Comparison of ENCODE assay signal across 8 cellular contexts in the genomic region with DNA sequence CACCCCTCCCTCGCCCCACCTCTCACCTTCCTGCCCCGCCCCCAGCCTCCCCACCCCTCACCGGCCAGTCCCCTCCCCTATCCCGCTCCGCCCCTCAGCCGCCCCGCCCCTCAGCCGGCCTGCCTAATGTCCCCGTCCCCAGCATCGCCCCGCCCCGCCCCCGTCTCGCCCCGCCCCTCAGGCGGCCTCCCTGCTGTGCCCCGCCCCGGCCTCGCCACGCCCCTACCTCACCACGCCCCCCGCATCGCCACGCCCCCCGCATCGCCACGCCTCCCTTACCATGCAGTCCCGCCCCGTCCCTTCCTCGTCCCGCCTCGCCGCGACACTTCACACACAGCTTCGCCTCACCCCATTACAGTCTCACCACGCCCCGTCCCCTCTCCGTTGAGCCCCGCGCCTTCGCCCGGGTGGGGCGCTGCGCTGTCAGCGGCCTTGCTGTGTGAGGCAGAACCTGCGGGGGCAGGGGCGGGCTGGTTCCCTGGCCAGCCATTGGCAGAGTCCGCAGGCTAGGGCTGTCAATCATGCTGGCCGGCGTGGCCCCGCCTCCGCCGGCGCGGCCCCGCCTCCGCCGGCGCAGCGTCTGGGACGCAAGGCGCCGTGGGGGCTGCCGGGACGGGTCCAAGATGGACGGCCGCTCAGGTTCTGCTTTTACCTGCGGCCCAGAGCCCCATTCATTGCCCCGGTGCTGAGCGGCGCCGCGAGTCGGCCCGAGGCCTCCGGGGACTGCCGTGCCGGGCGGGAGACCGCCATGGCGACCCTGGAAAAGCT. TPM values are rescaled to one million over a fixed set of nuclear protein-coding genes. Genes with fewer than 3 reads are reported as not detected.
DNase-seq lines count a peak whose midpoint lies in the region; ATAC-seq and TF ChIP-seq lines count a peak whose summit lies in the region.

Gene HTT (plus strand): TSS at position 604 of the 768 bp plus-strand sequence. CDS start 145 bp downstream, at position 749.
Gene HTT-AS (minus strand): TSS at position 461 of the 768 bp plus-strand sequence.

- ATAC-seq in stimulated activated naive CD8-positive, alpha-beta T cell treated with anti-CD3 and anti-CD28 coated beads, Interleukin-15, amount 100 ng/mL, for 72 hours, result peak; percentile 94

- DNase-seq in G401 (ENCODE audit: low spot score) (peak; percentile 95), HAP-1 (ENCODE audit: low spot score in 2 of 2) (peak; percentile 84 to 98), M059J (ENCODE audit: low read depth) (peak; percentile 87), SHP77 (lab: John Stamatoyannopoulos, UW) (peak; percentile 41 to 71), activated gamma-delta T cell (lab: John Stamatoyannopoulos, UW) (peak; percentile 97), foreskin fibroblast (peak; percentile 89 to 98), neural crest cell (ENCODE audit: low read depth, low spot score) (peak; percentile 95)
- peak; percentile 94 to 96 for DNase-seq in stimulated activated naive CD8-positive, alpha-beta T cell treated with anti-CD3 and anti-CD28 coated beads, Interleukin-15, amount 100 ng/mL, for 72 hours

- H3K36me3 ChIP-seq in HAP-1 (replicated peaks), result no peaks in the 10 kb centered on the region

- peak within 1 kb of the TSS; percentile 99 for H3K27ac Mint-ChIP-seq in neural crest cell (ENCODE audit: unreplicated experiment)
- peak within 1 kb of the TSS; percentile 92 to 97 for H3K27ac Mint-ChIP-seq in stimulated activated naive CD8-positive, alpha-beta T cell treated with anti-CD3 and anti-CD28 coated beads, Interleukin-15, amount 100 ng/mL, for 72 hours

- H3K9me3 ChIP-seq in HAP-1, result no peaks in the 10 kb centered on the region

- peak; percentile 4 for TF ChIP-seq CTCF in foreskin fibroblast (IDR thresholded peaks at IDR 0.05; ENCODE audit: low read depth, low read length)
- TF ChIP-seq CTCF in neural crest cell (conservative IDR thresholded peaks at IDR 0.05), result peak; percentile 23

- peaks cover 27% of the 10 kb centered on the region for H3K4me1 Mint-ChIP-seq in neural crest cell
- H3K4me1 Mint-ChIP-seq in stimulated activated naive CD8-positive, alpha-beta T cell treated with anti-CD3 and anti-CD28 coated beads, Interleukin-15, amount 100 ng/mL, for 72 hours, result peaks cover 30% of the 10 kb centered on the region

- H3K27me3 ChIP-seq in HAP-1 (ENCODE audit: low read depth), result no peaks in the 10 kb centered on the region

- H3K9me3 Mint-ChIP-seq in neural crest cell, result no peaks in the 10 kb centered on the region
- no peaks in the 10 kb centered on the region for H3K9me3 Mint-ChIP-seq in stimulated activated naive CD8-positive, alpha-beta T cell treated with anti-CD3 and anti-CD28 coated beads, Interleukin-15, amount 100 ng/mL, for 72 hours

- in situ Hi-C loops in G401 (cut with HindIII; ENCODE audit: low sequenced_read_pairs) (no loop called here), HAP-1 (cut with MboI; ENCODE audit: low sequenced_read_pairs) (no loop called here)

- H3K4me1 ChIP-seq in HAP-1, result peaks cover 5% of the 10 kb centered on the region

- no peaks in the 10 kb centered on the region for H3K27me3 Mint-ChIP-seq in neural crest cell (ENCODE audit: low read depth)
- H3K27me3 Mint-ChIP-seq in stimulated activated naive CD8-positive, alpha-beta T cell treated with anti-CD3 and anti-CD28 coated beads, Interleukin-15, amount 100 ng/mL, for 72 hours, result no peaks in the 10 kb centered on the region

- H3K36me3 Mint-ChIP-seq in neural crest cell (ENCODE audit: low read depth), result no peaks in the 10 kb centered on the region

- peak within 1 kb of the TSS; percentile 100 for H3K4me3 ChIP-seq in HAP-1
- peak within 1 kb of the TSS; percentile 94 to 97 for H3K4me3 ChIP-seq in foreskin fibroblast (ENCODE audit: low read depth in 1 of 2, low read length in 2 of 2)

- peak within 1 kb of the TSS; percentile 99 for H3K4me3 Mint-ChIP-seq in neural crest cell
- peak within 1 kb of the TSS; percentile 97 to 98 for H3K4me3 Mint-ChIP-seq in stimulated activated naive CD8-positive, alpha-beta T cell treated with anti-CD3 and anti-CD28 coated beads, Interleukin-15, amount 100 ng/mL, for 72 hours

RNA-seq across cellular contexts. Expression of gene HTT, which starts in this region (rescaled TPM):
- 52.6 and 96.4 TPM in 2 replicates for total RNA-seq in G401 (2014; rRNA removed; shearing (Covaris generic))
- 14.2 and 46.2 TPM in 2 replicates for total RNA-seq in M059J (2014; rRNA removed; shearing (Covaris generic))
- 72.0 and 77.7 TPM in 2 replicates for total RNA-seq in neural crest cell

RNA-seq across cellular contexts. Expression of gene HTT-AS, which starts in this region (rescaled TPM):
- total RNA-seq in G401 (2014; rRNA removed; shearing (Covaris generic)), result not detected in 2 replicates
- total RNA-seq in M059J (2014; rRNA removed; shearing (Covaris generic)), result not detected in 2 replicates
- total RNA-seq in neural crest cell, result not detected in 2 replicates

Comparison
In these comparisons a context has a peak if more than half of its experiments do, and no peak if none do; other contexts are left out.
1. Peak in every context shown above with its lines: DNase-seq, ATAC-seq and H3K4me3 ChIP-seq.